Comparison of ENCODE assay signal across 8 cellular contexts in the genomic region with DNA sequence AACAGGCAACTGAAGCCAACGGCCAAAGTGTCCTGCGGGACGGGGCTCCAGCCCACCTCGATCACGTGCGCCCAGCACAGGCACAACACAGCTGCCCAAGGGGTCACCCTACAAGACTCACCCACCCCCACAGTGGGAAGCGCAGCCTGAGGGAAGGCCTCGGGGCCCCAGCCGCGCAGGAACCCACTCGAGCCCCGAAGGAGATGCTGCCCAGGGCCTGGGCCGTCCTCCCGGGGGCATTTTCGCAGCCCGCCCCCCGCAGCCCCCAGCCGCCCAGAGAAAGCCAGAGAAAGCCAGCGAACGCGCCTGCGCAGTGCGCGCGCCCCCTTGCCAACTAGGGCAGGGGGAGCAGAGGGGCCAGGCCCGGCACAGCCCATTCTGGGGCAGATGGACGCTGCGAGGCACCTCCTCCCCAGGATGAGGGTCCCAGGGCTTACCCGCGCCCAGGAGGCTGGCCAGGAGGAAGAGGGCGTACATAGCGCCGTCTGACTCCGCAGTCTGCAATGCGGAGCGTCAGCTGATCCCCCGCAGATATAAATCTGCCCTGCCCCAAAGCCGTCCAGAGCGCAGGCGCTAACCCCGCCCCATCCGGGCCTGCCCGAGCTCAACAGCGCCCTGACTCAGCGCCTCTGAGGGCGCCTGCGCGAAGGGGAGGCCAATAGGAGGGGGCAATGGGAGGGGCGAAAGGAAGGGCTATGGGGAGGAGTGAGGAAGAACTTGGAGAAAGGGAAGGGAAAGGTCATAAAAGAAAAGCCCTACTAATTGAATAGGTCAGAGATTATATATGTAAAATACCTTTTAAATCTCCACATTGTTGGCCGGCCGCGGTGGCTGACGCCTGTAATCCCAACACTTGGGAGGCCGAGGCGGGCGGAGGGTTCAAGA. TPM values are rescaled to one million over a fixed set of nuclear protein-coding genes. Genes with fewer than 3 reads are reported as not detected.
A peak's percentile ranks its signal among the peaks of the same experiment; 100 is the strongest.
DNase-seq lines count a peak whose midpoint lies in the region; ATAC-seq and TF ChIP-seq lines count a peak whose summit lies in the region.

A gene (minus strand): TSS at position 507 of the 885 bp plus-strand sequence. CDS start 30 bp downstream, at position 477.

- H3K9ac ChIP-seq in mammary epithelial cell (ENCODE audit: insufficient read depth, low read length) (peak within 1 kb of the TSS; percentile 93), skeletal muscle tissue (ENCODE audit: low read depth in 1 of 3, low read length in 3 of 3) (peak within 1 kb of the TSS; percentile 93 to 100 (median 97))

- H3K27me3 ChIP-seq in WERI-Rb-1 (ENCODE audit: insufficient read depth, low read depth, severe bottlenecking) (no peaks in the 10 kb centered on the region), mammary epithelial cell (ENCODE audit: insufficient read depth, low read length) (no peaks in the 10 kb centered on the region), skeletal muscle tissue (ENCODE audit: control insufficient read depth in 3 of 3, insufficient read depth in 3 of 3, low read length in 3 of 3) (no peaks in the 10 kb centered on the region)

- dilution Hi-C loops in mammary epithelial cell (cut with HindIII; ENCODE audit: low sequenced_read_pairs) = no loop called here

- H3K9me3 ChIP-seq in WERI-Rb-1 (ENCODE audit: severe bottlenecking) (no peaks in the 10 kb centered on the region), mammary epithelial cell (replicated peaks; ENCODE audit: insufficient read depth, low read length) (no peaks in the 10 kb centered on the region), iPS-18c (ENCODE audit: control insufficient read depth, insufficient read depth, low read length) (no peaks in the 10 kb centered on the region), skeletal muscle tissue (ENCODE audit: control insufficient read depth in 3 of 3, low read length in 3 of 3) (no peaks in the 10 kb centered on the region)

- H3K27ac ChIP-seq in WERI-Rb-1 (peak within 1 kb of the TSS; percentile 91), mammary epithelial cell (ENCODE audit: insufficient read depth, low read depth, low read length) (peak within 1 kb of the TSS; percentile 87), skeletal muscle tissue (ENCODE audit: low read depth, low read length) (peak within 1 kb of the TSS; percentile 99)

- in situ Hi-C loops in ACHN (cut with HindIII; ENCODE audit: low pct_ligation_motif_present, low pct_unique_long_range_greater_than_20kb, low sequenced_read_pairs) = no loop called here
- in situ Hi-C loops in mammary epithelial cell (cut with MboI; ENCODE audit: low sequenced_read_pairs in 2 of 2) = loop anchor here in 1 of 2 donors (5.0 kb wide), 1 partner anchor 36 kb away; no protein-coding TSS in a partner anchor

- peak; percentile 99 for DNase-seq in ACHN
- peak; percentile 97 for DNase-seq in NCI-H2227 (lab: John Stamatoyannopoulos, UW; ENCODE audit: unreplicated experiment)
- DNase-seq in WERI-Rb-1 = peak; percentile 99
- DNase-seq in mammary epithelial cell = peak; percentile 98

- H3K4me1 ChIP-seq in mammary epithelial cell (ENCODE audit: insufficient read depth, low read length) (peaks cover 13% of the 10 kb centered on the region), skeletal muscle tissue (ENCODE audit: control insufficient read depth in 3 of 3, insufficient read depth in 3 of 3, low read length in 3 of 3) (peaks cover 28 to 39% (median 33%) of the 10 kb centered on the region in 3 donors)

- WGBS in mammary epithelial cell (ENCODE audit: low coverage, missing lambda C conversion rate) = 6% methylated on average over 28 of the region's 56 CpGs

- H3K4me3 ChIP-seq in WERI-Rb-1 (ENCODE audit: low read depth, low read length) (peak within 1 kb of the TSS; percentile 59), mammary epithelial cell (replicated peaks in 1 of 3; ENCODE audit: insufficient read depth in 1 of 3, low read depth in 2 of 3, low read length in 3 of 3) (peak within 1 kb of the TSS; percentile 84 to 100 (median 90)), iPS-18c (ENCODE audit: insufficient read depth, low read depth, low read length) (peak within 1 kb of the TSS; percentile 99), skeletal muscle tissue (ENCODE audit: low read length in 3 of 3) (peak within 1 kb of the TSS; percentile 96 to 99 (median 98))

- H4K20me1 ChIP-seq in mammary epithelial cell (ENCODE audit: insufficient read depth, low read length) = no peaks in the 10 kb centered on the region

- H3K4me2 ChIP-seq in mammary epithelial cell (ENCODE audit: insufficient read depth, low read depth, low read length) = peak within 1 kb of the TSS; percentile 88

- no peak for TF ChIP-seq CTCF in WERI-Rb-1 (IDR thresholded peaks at IDR 0.05; ENCODE audit: low read depth, low read length)
- no peak for TF ChIP-seq CTCF in mammary epithelial cell (conservative IDR thresholded peaks at IDR 0.05 in 1 of 2, IDR thresholded peaks at IDR 0.05 in 1 of 2; ENCODE audit: extremely low read depth in 1 of 2, insufficient read depth in 1 of 2, low read depth in 1 of 2, low read length in 2 of 2)

- intact Hi-C loops in mammary epithelial cell (cut with micrococcal nuclease) = loop anchor here (1.0 kb wide), 3 partner anchors 9 to 38 kb away; no protein-coding TSS in a partner anchor

- CTCF ChIA-PET in mammary epithelial cell (lab: Charles Lee; ENCODE audit: low non-redundant PET) = interaction anchor here (0.5 kb wide), 1 partner anchor 471 kb away, joined by 4 read pairs; no protein-coding TSS in a partner anchor

- peak within 1 kb of the TSS; percentile 71 for H2AFZ ChIP-seq in mammary epithelial cell (ENCODE audit: low read depth, low read length)

- ATAC-seq in GM18873 (IDR thresholded peaks at IDR 0.05; ENCODE audit: low FRiP score, unreplicated experiment) (peak; percentile 89), HG03139 (IDR thresholded peaks at IDR 0.05; ENCODE audit: unreplicated experiment) (peak; percentile 86)

- H3K36me3 ChIP-seq in WERI-Rb-1 (peaks cover 14% of the 10 kb centered on the region), mammary epithelial cell (ENCODE audit: insufficient read depth, low read length) (no peaks in the 10 kb centered on the region), skeletal muscle tissue (ENCODE audit: control insufficient read depth in 3 of 3, insufficient read depth in 3 of 3, low read length in 3 of 3) (no peaks in the 10 kb centered on the region)

- BruUV-seq in mammary epithelial cell (replicated peaks; lab: Mats Ljungman, UMichigan) = no TSS peak

- peaks cover 51% of the 10 kb centered on the region for H3K79me2 ChIP-seq in mammary epithelial cell (ENCODE audit: insufficient read depth, low read length)

RNA-seq across cellular contexts. Expression of the gene that starts here (rescaled TPM):
- total RNA-seq in mammary epithelial cell = 1,000 to 10,000 TPM in 1 of 2 donors, 100 to 1,000 TPM in 1; 655 to 1,757 TPM
- 864 TPM for polyA plus RNA-seq in mammary epithelial cell
- 764 TPM for polyA minus RNA-seq in mammary epithelial cell
- total RNA-seq in skeletal muscle tissue = 369 TPM

Comparison
In these comparisons a context has a peak if more than half of its experiments do, and no peak if none do; other contexts are left out.
1. Peak in every context shown above with its lines: DNase-seq, ATAC-seq, H3K4me3 ChIP-seq and H3K27ac ChIP-seq.